ENCODE assay signal across 7 cellular contexts in genomic region chrX:135477576-135477975, GRCh38. TPM values are rescaled to one million over a fixed set of nuclear protein-coding genes. Genes with fewer than 3 reads are reported as not detected.
DNase-seq lines count a peak whose midpoint lies in the region; ATAC-seq, FAIRE-seq and TF ChIP-seq lines count a peak whose summit lies in the region.

No MANE protein-coding gene starts in this region.

- no peaks in the 10 kb centered on the region for H4K20me1 ChIP-seq in Loucy (ENCODE audit: insufficient read depth, low read length, poor library complexity, severe bottlenecking)

- H3K4me3 ChIP-seq in Loucy (ENCODE audit: low read length, poor library complexity, severe bottlenecking) (no peak overlapping the region), body of pancreas (no peak overlapping the region)

- no peak overlapping the region for H3K27ac ChIP-seq in body of pancreas

- H3K4me2 ChIP-seq in Loucy (ENCODE audit: low read depth, low read length, poor library complexity, severe bottlenecking): no peak overlapping the region

- TF ChIP-seq CTCF in GM10266 (IDR thresholded peaks at IDR 0.05; ENCODE audit: control insufficient read depth, insufficient read depth, low read depth, missing control alignments) (peak; percentile 38), Loucy (conservative IDR thresholded peaks at IDR 0.05; ENCODE audit: low read length) (peak; percentile 64), body of pancreas (IDR thresholded peaks at IDR 0.05) (peak in 6 of 7 experiments; percentile 12 to 58 (median 50))

- no peaks in the 10 kb centered on the region for H3F3A ChIP-seq in Loucy (ENCODE audit: low read depth)

- FAIRE-seq in islet of Langerhans (lab: Jason Lieb, UNC): peak; percentile 65

- H3K4me1 ChIP-seq in Loucy (ENCODE audit: insufficient read depth, low read length, poor library complexity, severe bottlenecking) (no peaks in the 10 kb centered on the region), body of pancreas (no peaks in the 10 kb centered on the region)

- H3K36me3 ChIP-seq in Loucy (ENCODE audit: insufficient read depth, low read length) (no peaks in the 10 kb centered on the region), body of pancreas (replicated peaks in 1 of 2; ENCODE audit: insufficient read depth in 1 of 2, low read depth in 2 of 2) (no peaks in the 10 kb centered on the region)

- 0 to 5% methylated on average over 3 of the region's 3 CpGs for WGBS in body of pancreas, 2 donors

- intact Hi-C loops in body of pancreas (cut with DNase I): no loop called here

- H3K79me2 ChIP-seq in Loucy (ENCODE audit: insufficient read depth, low read length): no peaks in the 10 kb centered on the region

- DNase-seq in GM10266 (ENCODE audit: extremely low spot score) (peak; percentile 6), SK-N-DZ (ENCODE audit: low spot score) (peak; percentile 47), body of pancreas (peak; percentile 70 to 89 (median 83)), germinal center (ENCODE audit: low spot score) (no peak)
- DNase-seq in stimulated activated CD4-positive, alpha-beta T cell treated with anti-CD3 and anti-CD28 coated beads, Interleukin-4, amount 100 ng/mL, for 4 hours: peak; percentile 7 to 18

- no peaks in the 10 kb centered on the region for H3K27me3 ChIP-seq in Loucy (ENCODE audit: insufficient read depth, low read length, poor library complexity, severe bottlenecking)
- H3K27me3 ChIP-seq in body of pancreas: no peaks in the 10 kb centered on the region

- H2AFZ ChIP-seq in Loucy (ENCODE audit: low read length): no peak overlapping the region

- no peak overlapping the region for H3K9ac ChIP-seq in Loucy (ENCODE audit: low read depth, low read length, poor library complexity, severe bottlenecking)

- H3K9me3 ChIP-seq in Loucy (ENCODE audit: insufficient read depth, low read depth, low read length) (no peaks in the 10 kb centered on the region), body of pancreas (no peaks in the 10 kb centered on the region)

- ATAC-seq in body of pancreas: peak; percentile 56

- no peaks in the 10 kb centered on the region for H3K9me2 ChIP-seq in Loucy (replicated peaks; ENCODE audit: low read depth, low read length)

- no peak for TF ChIP-seq POLR2A in body of pancreas (IDR thresholded peaks at IDR 0.05)

RNA-seq across cellular contexts. Expression of gene INTS6L, which starts 42.9 kb away (rescaled TPM):
- 7.2 and 10.5 TPM in 2 replicates for polyA plus RNA-seq in SK-N-DZ (2014; cell fraction: cytosol; rRNA removed)
- polyA plus RNA-seq in SK-N-DZ (2014; cell fraction: nucleus; rRNA removed): 58.3 and 75.2 TPM in 2 replicates
- 1 to 10 TPM; 4.7 to 6.9 TPM for total RNA-seq in body of pancreas

RNA-seq across cellular contexts. Expression of gene SMIM10L2A, which starts 55.8 kb away (rescaled TPM):
- polyA plus RNA-seq in SK-N-DZ (2014; cell fraction: cytosol; rRNA removed): 0.39 and 0.48 TPM in 2 replicates
- 0.47 and 0.69 TPM in 2 replicates for polyA plus RNA-seq in SK-N-DZ (2014; cell fraction: nucleus; rRNA removed)
- 1 to 10 TPM; 2.9 to 4.0 TPM for total RNA-seq in body of pancreas
